1 cellular context compared by ENCODE assay signal in genomic region chr7:2758673-2759603, GRCh38.
TF ChIP-seq lines count a peak whose summit lies in the region.

No MANE protein-coding gene starts in this region.

TF ChIP-seq in GM23338, 12 proteins besides CTCF, POLR2A, EP300 and RAD21 (continued from another document):
- TF ChIP-seq ZNF462 (CRISPR knock-in tag; IDR thresholded peaks at IDR 0.05) = no peak
- TF ChIP-seq REST (IDR thresholded peaks at IDR 0.05; ENCODE audit: unreplicated experiment) = no peak
- no peak for TF ChIP-seq POLR2AphosphoS5 (IDR thresholded peaks at IDR 0.05; ENCODE audit: low read depth)
- TF ChIP-seq EZH2 (IDR thresholded peaks at IDR 0.05; ENCODE audit: low read depth, unreplicated experiment) = no peak
